ENCODE assay signal across 21 cellular contexts in genomic region chr13:67855837-67856238, GRCh38.
"Had no signal": no experiment of that assay in that cellular context is flagged by ENCODE, and none has a peak within 500 bp of the region (broad histone marks: within the 10 kb centered on the region; RNA-seq: fewer than 3 reads in every experiment).

No MANE protein-coding gene starts in this region.

- H3K27me3 Mint-ChIP-seq: dendritic cell treated with granulocyte-macrophage colony-stimulating factor and Interleukin-4, amounts not matched to agents 40 ng/mL and 50 ng/mL, for 4 days; naive B cell had no signal

- H3K4me3 ChIP-seq: hepatocyte, lung, ovary, tibial artery, upper lobe of right lung, vagina had no signal

- H3K9me3 Mint-ChIP-seq: nephron progenitor cell had no signal

- H3K36me3 Mint-ChIP-seq: naive B cell had no signal

- H3K4me2 ChIP-seq: hepatocyte had no signal

- H3K4me1 Mint-ChIP-seq: naive B cell had no signal

- H3K4me1 ChIP-seq: tibial artery, upper lobe of right lung had no signal

- H3K4me3 Mint-ChIP-seq: dendritic cell treated with granulocyte-macrophage colony-stimulating factor and Interleukin-4, amounts not matched to agents 40 ng/mL and 50 ng/mL, for 4 days; naive B cell; nephron progenitor cell had no signal

- H3K27ac Mint-ChIP-seq: dendritic cell treated with granulocyte-macrophage colony-stimulating factor and Interleukin-4, amounts not matched to agents 40 ng/mL and 50 ng/mL, for 4 days; naive B cell; nephron progenitor cell had no signal

- ATAC-seq: left cardiac atrium; left ventricle myocardium superior; right cardiac atrium; stimulated activated naive CD8-positive, alpha-beta T cell treated with anti-CD3 and anti-CD28 coated beads, Interleukin-15, Interleukin-2, amounts not matched to agents 100 U/mL and 50 U/mL, for 24 hours; upper lobe of right lung had no signal

- H3K9me3 ChIP-seq: ovary, tibial artery, upper lobe of right lung, vagina had no signal

- DNase-seq: foreskin melanocyte; head of caudate nucleus; kidney; left cardiac atrium; left ventricle myocardium superior; mesenchymal stem cell; naive B cell; nephron progenitor cell; nucleus accumbens; ovary; right cardiac atrium; small intestine; stimulated activated CD4-positive, alpha-beta T cell treated with anti-CD3 and anti-CD28 coated beads, Interleukin-12 subunit alpha, Interleukin-12 subunit beta, amount 100 ng/mL, for 4 hours; stimulated activated CD4-positive, alpha-beta T cell treated with anti-CD3 and anti-CD28 coated beads, Interleukin-2, amount 100 ng/mL, for 48 hours; stimulated activated naive CD8-positive, alpha-beta T cell treated with anti-CD3 and anti-CD28 coated beads, Interleukin-15, Interleukin-2, amounts not matched to agents 100 U/mL and 50 U/mL, for 24 hours; tibial artery; upper lobe of right lung had no signal

- H2AFZ ChIP-seq: hepatocyte had no signal

- H3K36me3 ChIP-seq: ovary, tibial artery, upper lobe of right lung, vagina had no signal

- H3K27ac ChIP-seq: hepatocyte, ovary, tibial artery, upper lobe of right lung, vagina had no signal

- H3K27me3 ChIP-seq: hepatocyte, ovary, tibial artery, upper lobe of right lung, vagina had no signal

- H3K79me2 ChIP-seq: hepatocyte had no signal
